20 cellular contexts compared by ENCODE assay signal in the genomic region with DNA sequence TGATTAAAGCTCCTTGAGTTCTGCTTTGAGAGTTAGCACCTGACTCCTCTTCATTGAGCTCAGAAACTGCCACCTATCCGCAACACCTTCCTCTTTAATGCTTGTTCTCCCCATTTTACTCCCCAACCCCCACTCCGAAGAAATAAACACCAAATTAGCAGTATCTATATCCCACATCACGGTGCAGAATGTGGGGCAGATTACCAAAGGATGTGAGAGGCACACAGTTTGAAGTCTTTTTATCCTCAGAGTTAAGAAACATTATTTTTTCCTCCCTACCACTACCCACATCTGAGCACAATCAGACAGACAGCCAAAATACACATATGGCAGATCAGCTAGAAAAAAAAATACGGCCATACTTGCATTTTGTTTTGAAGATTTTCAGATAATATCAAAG. TPM values are rescaled to one million over a fixed set of nuclear protein-coding genes. Genes with fewer than 3 reads are reported as not detected.
DNase-seq lines count a peak whose midpoint lies in the region; ATAC-seq and TF ChIP-seq lines count a peak whose summit lies in the region.
"Had no signal": no experiment of that assay in that cellular context is flagged by ENCODE, and none has a peak within 500 bp of the region (broad histone marks: within the 10 kb centered on the region; RNA-seq: fewer than 3 reads in every experiment).

No MANE protein-coding gene starts in this region.

- intact Hi-C loops in activated T-helper 2 cell treated with anti-CD3 and anti-CD28 coated beads, Interferon-gamma antibody, Interleukin-2, Interleukin-4, amounts not matched to agents 10 μg/mL and 5 μg/mL and 100 μg/mL, durations not matched to agents 14 hours and 24 hours and 36 hours (cut with micrococcal nuclease), result loop anchor here (10.0 kb wide), 1 partner anchor 1296 kb away; no protein-coding TSS in a partner anchor

- TF ChIP-seq CTCF in Peyer's patch (IDR thresholded peaks at IDR 0.05) (no peak), hepatocyte (IDR thresholded peaks at IDR 0.05; ENCODE audit: poor library complexity) (no peak)

- no peaks in the 10 kb centered on the region for H3K9me2 ChIP-seq in hepatocyte (replicated peaks; ENCODE audit: insufficient read depth)

- H3K27me3 ChIP-seq in Peyer's patch, result no peaks in the 10 kb centered on the region
- H3K27me3 ChIP-seq in hepatocyte, result peaks cover 3% of the 10 kb centered on the region
- H3K27me3 ChIP-seq: esophagus muscularis mucosa, sigmoid colon, vagina had no signal

- no peak for DNase-seq in activated T-cell treated with anti-CD3 and anti-CD28 coated beads, Interleukin-2, amount 50 U/mL, for 72 hours
- DNase-seq in activated T-cell treated with anti-CD3 and anti-CD28 coated beads, Interleukin-2, amount 50 U/mL, for 48 hours, result no peak
- DNase-seq in Peyer's patch (peak in 2 of 3 donors; percentile 34 to 52), AG08396 (ENCODE audit: low spot score) (no peak), ureter (ENCODE audit: low spot score) (no peak), hepatocyte (ENCODE audit: low spot score) (no peak)
- DNase-seq in activated T-helper 2 cell treated with anti-CD3 and anti-CD28 coated beads, Interferon-gamma antibody, Interleukin-2, Interleukin-4, amounts not matched to agents 10 μg/mL and 5 μg/mL and 100 μg/mL, durations not matched to agents 14 hours and 24 hours and 36 hours (ENCODE audit: low spot score), result no peak
- peak in 1 of 2 donors; percentile 46 for DNase-seq in stimulated activated effector memory CD8-positive, alpha-beta T cell treated with anti-CD3 and anti-CD28 coated beads, Interleukin-12 subunit alpha, Interleukin-12 subunit beta, amount 100 ng/mL, for 72 hours (ENCODE audit: low spot score in 2 of 2)
- DNase-seq: amygdala, Kasumi-1, left cardiac atrium, mesendoderm, NCI-H1105 treated with DMSO at 0.1 percent for 48 hours, NCI-H510A treated with DMSO at 0.1 percent for 48 hours, SHP77, sigmoid colon had no signal

- H3K27ac ChIP-seq in Peyer's patch (peak overlapping the region; percentile 25 to 59 (median 50)), hepatocyte (no peak overlapping the region)
- H3K27ac ChIP-seq: esophagus muscularis mucosa, parathyroid adenoma, sigmoid colon, vagina had no signal

- no peaks in the 10 kb centered on the region for H3K27me3 Mint-ChIP-seq in activated T-cell treated with anti-CD3 and anti-CD28 coated beads, Interleukin-2, amount 50 U/mL, for 72 hours (ENCODE audit: low read depth)
- H3K27me3 Mint-ChIP-seq in activated T-helper 2 cell treated with anti-CD3 and anti-CD28 coated beads, Interferon-gamma antibody, Interleukin-2, Interleukin-4, amounts not matched to agents 10 μg/mL and 5 μg/mL and 100 μg/mL, durations not matched to agents 14 hours and 24 hours and 36 hours (ENCODE audit: low read depth), result no peaks in the 10 kb centered on the region

- WGBS in hepatocyte (ENCODE audit: low lambda C conversion rate, missing lambda C conversion rate), result 74% methylated on average over 4 of the region's 4 CpGs

- peak in 1 of 2 donors; percentile 19 for TF ChIP-seq POLR2A in Peyer's patch (IDR thresholded peaks at IDR 0.05)

- peaks cover 98% of the 10 kb centered on the region for H3K4me1 Mint-ChIP-seq in activated T-cell treated with anti-CD3 and anti-CD28 coated beads, Interleukin-2, amount 50 U/mL, for 72 hours (ENCODE audit: low read depth)
- H3K4me1 Mint-ChIP-seq in activated T-helper 2 cell treated with anti-CD3 and anti-CD28 coated beads, Interferon-gamma antibody, Interleukin-2, Interleukin-4, amounts not matched to agents 10 μg/mL and 5 μg/mL and 100 μg/mL, durations not matched to agents 14 hours and 24 hours and 36 hours (ENCODE audit: low read depth), result peaks cover 81% of the 10 kb centered on the region
- peaks cover 78% of the 10 kb centered on the region for H3K4me1 Mint-ChIP-seq in stimulated activated effector memory CD8-positive, alpha-beta T cell treated with anti-CD3 and anti-CD28 coated beads, Interleukin-12 subunit alpha, Interleukin-12 subunit beta, amount 100 ng/mL, for 72 hours

- H3K79me2 ChIP-seq in hepatocyte, result no peaks in the 10 kb centered on the region
- H3K79me2 ChIP-seq: parathyroid adenoma had no signal

- H3K4me2 ChIP-seq in hepatocyte, result no peak overlapping the region

- no peaks in the 10 kb centered on the region for H3K4me1 ChIP-seq in Peyer's patch
- no peaks in the 10 kb centered on the region for H3K4me1 ChIP-seq in hepatocyte (ENCODE audit: insufficient read depth)
- H3K4me1 ChIP-seq: esophagus muscularis mucosa, sigmoid colon, vagina had no signal

- H3K27ac Mint-ChIP-seq in activated T-cell treated with anti-CD3 and anti-CD28 coated beads, Interleukin-2, amount 50 U/mL, for 72 hours, result peak overlapping the region; percentile 98
- peak overlapping the region; percentile 78 for H3K27ac Mint-ChIP-seq in activated T-helper 2 cell treated with anti-CD3 and anti-CD28 coated beads, Interferon-gamma antibody, Interleukin-2, Interleukin-4, amounts not matched to agents 10 μg/mL and 5 μg/mL and 100 μg/mL, durations not matched to agents 14 hours and 24 hours and 36 hours
- peak overlapping the region; percentile 87 for H3K27ac Mint-ChIP-seq in stimulated activated effector memory CD8-positive, alpha-beta T cell treated with anti-CD3 and anti-CD28 coated beads, Interleukin-12 subunit alpha, Interleukin-12 subunit beta, amount 100 ng/mL, for 72 hours

- peaks cover 0 to 2% of the 10 kb centered on the region in 2 donors for H3K36me3 Mint-ChIP-seq in activated T-cell treated with anti-CD3 and anti-CD28 coated beads, Interleukin-2, amount 50 U/mL, for 72 hours (ENCODE audit: insufficient read depth in 2 of 2)
- peaks cover 3% of the 10 kb centered on the region for H3K36me3 Mint-ChIP-seq in activated T-helper 2 cell treated with anti-CD3 and anti-CD28 coated beads, Interferon-gamma antibody, Interleukin-2, Interleukin-4, amounts not matched to agents 10 μg/mL and 5 μg/mL and 100 μg/mL, durations not matched to agents 14 hours and 24 hours and 36 hours (ENCODE audit: low read depth)
- H3K36me3 Mint-ChIP-seq in stimulated activated effector memory CD8-positive, alpha-beta T cell treated with anti-CD3 and anti-CD28 coated beads, Interleukin-12 subunit alpha, Interleukin-12 subunit beta, amount 100 ng/mL, for 72 hours, result peaks cover 4% of the 10 kb centered on the region

- H2AFZ ChIP-seq in hepatocyte, result no peak overlapping the region
- H2AFZ ChIP-seq: parathyroid adenoma had no signal

- ATAC-seq in activated T-cell treated with anti-CD3 and anti-CD28 coated beads, Interleukin-2, amount 50 U/mL, for 72 hours (replicated peaks in 1 of 2), result no peak
- no peak for ATAC-seq in stimulated activated effector memory CD8-positive, alpha-beta T cell treated with anti-CD3 and anti-CD28 coated beads, Interleukin-12 subunit alpha, Interleukin-12 subunit beta, amount 100 ng/mL, for 72 hours
- ATAC-seq: natural killer cell treated with Interleukin-12 subunit alpha and Interleukin-12 subunit beta and Interleukin-15 and Interleukin-18, amount 100 ng/mL, for 72 hours had no signal

- no peak overlapping the region for H3K4me3 ChIP-seq in Peyer's patch
- no peak overlapping the region for H3K4me3 ChIP-seq in hepatocyte
- H3K4me3 ChIP-seq: esophagus muscularis mucosa, sigmoid colon, vagina had no signal

- H3K9me3 ChIP-seq in Peyer's patch (no peaks in the 10 kb centered on the region), hepatocyte (ENCODE audit: low read depth) (no peaks in the 10 kb centered on the region)
- H3K9me3 ChIP-seq: esophagus muscularis mucosa, sigmoid colon, vagina had no signal

- H3K4me3 Mint-ChIP-seq in activated T-cell treated with anti-CD3 and anti-CD28 coated beads, Interleukin-2, amount 50 U/mL, for 72 hours, result peak overlapping the region; percentile 75 to 84
- peak overlapping the region; percentile 3 for H3K4me3 Mint-ChIP-seq in activated T-helper 2 cell treated with anti-CD3 and anti-CD28 coated beads, Interferon-gamma antibody, Interleukin-2, Interleukin-4, amounts not matched to agents 10 μg/mL and 5 μg/mL and 100 μg/mL, durations not matched to agents 14 hours and 24 hours and 36 hours (ENCODE audit: low read depth)
- peak overlapping the region; percentile 26 for H3K4me3 Mint-ChIP-seq in stimulated activated effector memory CD8-positive, alpha-beta T cell treated with anti-CD3 and anti-CD28 coated beads, Interleukin-12 subunit alpha, Interleukin-12 subunit beta, amount 100 ng/mL, for 72 hours
- H3K4me3 Mint-ChIP-seq: natural killer cell treated with Interleukin-12 subunit alpha and Interleukin-12 subunit beta and Interleukin-15 and Interleukin-18, amount 100 ng/mL, for 72 hours had no signal

- H3K36me3 ChIP-seq in Peyer's patch, result no peaks in the 10 kb centered on the region
- H3K36me3 ChIP-seq in hepatocyte (replicated peaks; ENCODE audit: insufficient read depth, low read depth), result no peaks in the 10 kb centered on the region
- H3K36me3 ChIP-seq: esophagus muscularis mucosa, sigmoid colon, vagina had no signal

- H3K9me3 Mint-ChIP-seq in activated T-cell treated with anti-CD3 and anti-CD28 coated beads, Interleukin-2, amount 50 U/mL, for 72 hours, result no peaks in the 10 kb centered on the region
- no peaks in the 10 kb centered on the region for H3K9me3 Mint-ChIP-seq in activated T-helper 2 cell treated with anti-CD3 and anti-CD28 coated beads, Interferon-gamma antibody, Interleukin-2, Interleukin-4, amounts not matched to agents 10 μg/mL and 5 μg/mL and 100 μg/mL, durations not matched to agents 14 hours and 24 hours and 36 hours
- H3K9me3 Mint-ChIP-seq in stimulated activated effector memory CD8-positive, alpha-beta T cell treated with anti-CD3 and anti-CD28 coated beads, Interleukin-12 subunit alpha, Interleukin-12 subunit beta, amount 100 ng/mL, for 72 hours, result no peaks in the 10 kb centered on the region
- H3K9me3 Mint-ChIP-seq: natural killer cell treated with Interleukin-12 subunit alpha and Interleukin-12 subunit beta and Interleukin-15 and Interleukin-18, amount 100 ng/mL, for 72 hours had no signal

- no peaks in the 10 kb centered on the region for H4K20me1 ChIP-seq in hepatocyte (ENCODE audit: insufficient read depth, poor library complexity, severe bottlenecking)

RNA-seq across cellular contexts. Expression of a gene that starts 26.1 kb away (rescaled TPM):
- 100 to 1,000 TPM; 102 to 143 TPM for total RNA-seq in activated T-cell treated with anti-CD3 and anti-CD28 coated beads, Interleukin-2, amount 50 U/mL, for 72 hours
- total RNA-seq in Peyer's patch, result 100 to 1,000 TPM in 1 of 4 donors, 10 to 100 TPM in 3; 36.8 to 101 (median 59.4) TPM
- total RNA-seq in activated T-helper 2 cell treated with anti-CD3 and anti-CD28 coated beads, Interferon-gamma antibody, Interleukin-2, Interleukin-4, amounts not matched to agents 10 μg/mL and 5 μg/mL and 100 μg/mL, durations not matched to agents 14 hours and 24 hours and 36 hours, result 60.9 and 66.9 TPM in 2 replicates
- 34.9 TPM for total RNA-seq in ureter
- 0.40 and 1.1 TPM in 2 replicates for total RNA-seq in hepatocyte
- 0.13 and 0.47 TPM in 2 replicates for polyA plus RNA-seq in hepatocyte

Comparison
In these comparisons a context has a peak if more than half of its experiments do, and no peak if none do; other contexts are left out.
1. DNase-seq: peak in Peyer's patch (2 of 3); none in activated T-cell treated with anti-CD3 and anti-CD28 coated beads, Interleukin-2, amount 50 U/mL, for 72 hours (0 of 2), activated T-cell treated with anti-CD3 and anti-CD28 coated beads, Interleukin-2, amount 50 U/mL, for 48 hours (0 of 2), activated T-helper 2 cell treated with anti-CD3 and anti-CD28 coated beads, Interferon-gamma antibody, Interleukin-2, Interleukin-4, amounts not matched to agents 10 μg/mL and 5 μg/mL and 100 μg/mL, durations not matched to agents 14 hours and 24 hours and 36 hours (single experiment), AG08396 (single experiment), ureter (single experiment) and hepatocyte (single experiment).
2. H3K4me3 Mint-ChIP-seq: peak in every context shown above with its lines; median percentile 80 in activated T-cell treated with anti-CD3 and anti-CD28 coated beads, Interleukin-2, amount 50 U/mL, for 72 hours; 26 in stimulated activated effector memory CD8-positive, alpha-beta T cell treated with anti-CD3 and anti-CD28 coated beads, Interleukin-12 subunit alpha, Interleukin-12 subunit beta, amount 100 ng/mL, for 72 hours; 3 in activated T-helper 2 cell treated with anti-CD3 and anti-CD28 coated beads, Interferon-gamma antibody, Interleukin-2, Interleukin-4, amounts not matched to agents 10 μg/mL and 5 μg/mL and 100 μg/mL, durations not matched to agents 14 hours and 24 hours and 36 hours.
3. RNA of a gene that starts 26.1 kb away (total RNA-seq): 102 to 143 TPM in activated T-cell treated with anti-CD3 and anti-CD28 coated beads, Interleukin-2, amount 50 U/mL, for 72 hours, 36.8 to 101 TPM in Peyer's patch, 60.9 to 66.9 TPM in activated T-helper 2 cell treated with anti-CD3 and anti-CD28 coated beads, Interferon-gamma antibody, Interleukin-2, Interleukin-4, amounts not matched to agents 10 μg/mL and 5 μg/mL and 100 μg/mL, durations not matched to agents 14 hours and 24 hours and 36 hours and 34.9 TPM in ureter (single experiment); 0.40 to 1.1 TPM in hepatocyte; every median in the first group is over 10 times any median in the second.
4. Peak in every context shown above with its lines, with median percentiles within 50 percentile points of each other: H3K27ac Mint-ChIP-seq.